7 cellular contexts compared by ENCODE assay signal in genomic region chrX:141439651-141440050, GRCh38.
"Had no signal": no experiment of that assay in that cellular context is flagged by ENCODE, and none has a peak within 500 bp of the region (broad histone marks: within the 10 kb centered on the region; RNA-seq: fewer than 3 reads in every experiment).

No MANE protein-coding gene starts in this region.

- DNase-seq: activated CD4-positive, alpha-beta T cell treated with anti-CD3 and anti-CD28 coated beads, Interleukin-2, amount 50 U/mL, for 48 hours; amygdala; effector CD4-positive, alpha-beta T cell; immature natural killer cell; left ventricle myocardium superior; retina; stimulated activated naive B cell treated with anti-CD40 and anti-IgM and Interleukin-4, amounts not matched to agents 10 μg/mL and 1 μg/mL and 100 μg/mL, for 72 hours had no signal
